In genomic region chr21:14888202-14888601, GRCh38 we compare ENCODE assay signal across 11 cellular contexts.
"Had no signal": no experiment of that assay in that cellular context is flagged by ENCODE, and none has a peak within 500 bp of the region (broad histone marks: within the 10 kb centered on the region; RNA-seq: fewer than 3 reads in every experiment).

No MANE protein-coding gene starts in this region.

- H3K36me3 ChIP-seq: esophagus muscularis mucosa had no signal

- H3K4me3 Mint-ChIP-seq: activated naive CD8-positive, alpha-beta T cell; memory B cell; nephron; stimulated activated effector memory CD8-positive, alpha-beta T cell treated with anti-CD3 and anti-CD28 coated beads, Interleukin-12 subunit alpha, Interleukin-12 subunit beta, amount 100 ng/mL, for 72 hours had no signal

- H3K4me1 Mint-ChIP-seq: memory B cell; stimulated activated effector memory CD8-positive, alpha-beta T cell treated with anti-CD3 and anti-CD28 coated beads, Interleukin-12 subunit alpha, Interleukin-12 subunit beta, amount 100 ng/mL, for 72 hours had no signal

- H3K27ac ChIP-seq: esophagus muscularis mucosa, psoas muscle had no signal

- H3K27me3 ChIP-seq: esophagus muscularis mucosa had no signal

- ATAC-seq: psoas muscle; stimulated activated effector memory CD8-positive, alpha-beta T cell treated with anti-CD3 and anti-CD28 coated beads, Interleukin-12 subunit alpha, Interleukin-12 subunit beta, amount 100 ng/mL, for 72 hours had no signal

- H3K27me3 Mint-ChIP-seq: activated naive CD8-positive, alpha-beta T cell had no signal

- H3K27ac Mint-ChIP-seq: activated naive CD8-positive, alpha-beta T cell; memory B cell; stimulated activated effector memory CD8-positive, alpha-beta T cell treated with anti-CD3 and anti-CD28 coated beads, Interleukin-12 subunit alpha, Interleukin-12 subunit beta, amount 100 ng/mL, for 72 hours had no signal

- H3K4me3 ChIP-seq: esophagus muscularis mucosa, psoas muscle had no signal

- H3K9me3 ChIP-seq: esophagus muscularis mucosa, psoas muscle had no signal

- H3K9me3 Mint-ChIP-seq: memory B cell; nephron; stimulated activated effector memory CD8-positive, alpha-beta T cell treated with anti-CD3 and anti-CD28 coated beads, Interleukin-12 subunit alpha, Interleukin-12 subunit beta, amount 100 ng/mL, for 72 hours had no signal

- DNase-seq: activated CD4-positive, alpha-beta T cell treated with anti-CD3 and anti-CD28 coated beads for 1 hour; activated CD4-positive, alpha-beta T cell treated with anti-CD3 and anti-CD28 coated beads, Interleukin-2, amount 50 U/mL, for 48 hours; activated gamma-delta T cell; activated T-cell treated with anti-CD3 and anti-CD28 coated beads, Interleukin-2, amount 50 U/mL, for 48 hours; psoas muscle; T1000 had no signal

- H3K36me3 Mint-ChIP-seq: activated naive CD8-positive, alpha-beta T cell; memory B cell; stimulated activated effector memory CD8-positive, alpha-beta T cell treated with anti-CD3 and anti-CD28 coated beads, Interleukin-12 subunit alpha, Interleukin-12 subunit beta, amount 100 ng/mL, for 72 hours had no signal
